8 cellular contexts compared by ENCODE assay signal in the genomic region with DNA sequence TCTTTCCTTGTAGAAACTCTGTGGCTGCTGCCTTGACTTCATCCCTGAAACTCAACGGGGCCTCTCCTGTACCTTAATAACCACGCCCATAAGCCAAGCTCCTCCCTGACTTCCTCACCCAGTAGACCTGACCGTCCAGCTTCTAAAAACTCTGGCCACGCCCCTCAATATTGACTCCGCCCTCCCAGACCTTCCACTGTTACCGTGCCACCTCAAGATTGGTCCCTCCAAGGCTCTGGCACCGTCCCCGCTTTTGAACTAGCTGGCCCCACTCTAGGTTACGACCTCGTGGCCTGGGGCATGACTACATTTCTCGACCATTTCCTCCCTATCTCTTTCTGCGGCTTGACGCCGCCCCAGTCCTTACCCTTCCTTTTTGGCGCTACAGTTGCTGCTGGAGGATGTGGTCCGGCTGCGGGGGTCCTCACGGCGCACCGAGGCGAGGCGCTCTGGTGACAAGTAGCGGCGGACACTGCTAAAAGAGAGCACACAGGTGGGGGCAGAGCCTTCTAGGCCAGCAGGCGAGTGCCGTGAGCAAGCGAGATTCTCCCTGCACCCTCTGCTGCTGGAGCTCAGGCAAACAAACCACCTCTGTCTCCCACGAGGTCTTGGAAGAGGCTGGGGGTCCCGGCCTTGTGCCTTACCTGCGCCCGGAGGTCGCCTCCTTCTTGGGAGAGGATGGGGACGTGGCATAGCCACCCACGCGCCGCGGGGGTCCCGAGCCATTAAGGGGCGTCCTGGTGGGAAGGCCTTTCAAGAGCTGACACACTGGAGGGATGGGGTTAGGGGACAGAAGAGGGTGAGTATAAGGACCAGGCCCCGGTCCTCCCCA. TPM values are rescaled to one million over a fixed set of nuclear protein-coding genes. Genes with fewer than 3 reads are reported as not detected.
DNase-seq lines count a peak whose midpoint lies in the region; ATAC-seq, FAIRE-seq and TF ChIP-seq lines count a peak whose summit lies in the region.

No MANE protein-coding gene starts in this region.

- H2BK120ac ChIP-seq in H1 (replicated peaks; ENCODE audit: low read depth, low read length), result no peak overlapping the region

- TF ChIP-seq RAD21 in A549 (conservative IDR thresholded peaks at IDR 0.05 in 1 of 2, IDR thresholded peaks at IDR 0.05 in 1 of 2) (no peak), H1 (IDR thresholded peaks at IDR 0.05 in 1 of 2, conservative IDR thresholded peaks at IDR 0.05 in 1 of 2; ENCODE audit: low read depth in 2 of 2, low read length in 2 of 2) (no peak)

- H2BK12ac ChIP-seq in H1 (ENCODE audit: low read depth, low read length), result peak overlapping the region; percentile 77; the same call in 1 of the 2 replicates

- no peaks in the 10 kb centered on the region for H3K9me3 Mint-ChIP-seq in activated CD4-positive, alpha-beta memory T cell treated with anti-CD3 and anti-CD28 coated beads, Interleukin-2, amount 10 ng/mL, durations not matched to agents 7 days and 5 days

- 0 out of 2 replicates have a peak overlapping the region, but pooled peaks have one; percentile 60 for H2BK5ac ChIP-seq in H1 (ENCODE audit: low read depth, low read length)

- H3K9me3 ChIP-seq in A549, result no peaks in the 10 kb centered on the region
- H3K9me3 ChIP-seq in H1 (ENCODE audit: insufficient read depth in 2 of 2, low read depth in 1 of 2, low read length in 1 of 2), result no peaks in the 10 kb centered on the region
- no peaks in the 10 kb centered on the region for H3K9me3 ChIP-seq in mesodermal cell (ENCODE audit: control insufficient read depth, low read length)

- H4K5ac ChIP-seq in H1 (ENCODE audit: insufficient read length, low read depth, low read length), result no peak overlapping the region

- TF ChIP-seq POLR2A in A549 (IDR thresholded peaks at IDR 0.05; ENCODE audit: low read length) (no peak), H1 (IDR thresholded peaks at IDR 0.05; ENCODE audit: control extremely low read depth in 1 of 2, low read depth in 2 of 2, low read length in 2 of 2) (no peak)

- no peaks in the 10 kb centered on the region for H3K27me3 Mint-ChIP-seq in activated CD4-positive, alpha-beta memory T cell treated with anti-CD3 and anti-CD28 coated beads, Interleukin-2, amount 10 ng/mL, durations not matched to agents 7 days and 5 days

- H3K27ac Mint-ChIP-seq in activated CD4-positive, alpha-beta memory T cell treated with anti-CD3 and anti-CD28 coated beads, Interleukin-2, amount 10 ng/mL, durations not matched to agents 7 days and 5 days, result peak overlapping the region; percentile 100

- peak overlapping the region; percentile 79 for H3K4me3 Mint-ChIP-seq in activated CD4-positive, alpha-beta memory T cell treated with anti-CD3 and anti-CD28 coated beads, Interleukin-2, amount 10 ng/mL, durations not matched to agents 7 days and 5 days

- peak overlapping the region; percentile 25 for H4K91ac ChIP-seq in H1 (replicated peaks; ENCODE audit: insufficient read length, low read length)

- DNase-seq in A549 (ENCODE audit: low read depth in 1 of 2, low spot score in 1 of 2), result peak; percentile 97 to 98
- peak; percentile 84 for DNase-seq in NCI-H774 (lab: John Stamatoyannopoulos, UW)
- peak; percentile 94 for DNase-seq in activated CD4-positive, alpha-beta memory T cell treated with anti-CD3 and anti-CD28 coated beads, Interleukin-2, amount 10 ng/mL, durations not matched to agents 7 days and 5 days
- DNase-seq in H1 (ENCODE audit: low read depth in 1 of 2, low spot score in 2 of 2), result peak; percentile 92 to 95
- peak; percentile 72 for DNase-seq in stimulated activated CD8-positive, alpha-beta memory T cell treated with anti-CD3 and anti-CD28 coated beads, Interleukin-7, amount 100 ng/mL, for 24 hours (ENCODE audit: low read depth)

- H3K79me1 ChIP-seq in H1 (ENCODE audit: low read depth, low read length), result no peaks in the 10 kb centered on the region

- H3K27ac ChIP-seq in A549 (peak overlapping the region; percentile 88 to 90), H1 (ENCODE audit: low read depth, low read length) (no peak overlapping the region), mesodermal cell (ENCODE audit: low read depth, low read length, severe bottlenecking) (peak overlapping the region; percentile 83)

- H3K56ac ChIP-seq in H1 (replicated peaks; ENCODE audit: insufficient read length, low read depth, low read length), result peak overlapping the region; percentile 60

- 2% methylated on average over 35 of the region's 40 CpGs for WGBS in A549 (ENCODE audit: missing lambda C conversion rate)
- WGBS in H1 (ENCODE audit: extremely low coverage in 1 of 2, insufficient coverage in 1 of 2, insufficient read length in 1 of 2, insufficient replicate concordance in 2 of 2, low coverage in 1 of 2, low lambda C conversion rate in 2 of 2, missing lambda C conversion rate in 1 of 2), 2 experiments, result 1% methylated on average over 39 of the region's 40 CpGs; no CpG with 5 or more reads in 1 of the 2 experiments
- WGBS in mesodermal cell (ENCODE audit: insufficient coverage in 2 of 2), 2 experiments, result 1 to 2% methylated on average over 21 to 31 of the region's 40 CpGs

- no peak overlapping the region for H3K4ac ChIP-seq in H1 (replicated peaks; ENCODE audit: insufficient read length, low read depth, low read length)

- TF ChIP-seq EP300 in A549 (IDR thresholded peaks at IDR 0.05), result no peak
- no peak for TF ChIP-seq EP300 in H1 (IDR thresholded peaks at IDR 0.05; ENCODE audit: borderline replicate concordance in 1 of 2, low read depth in 2 of 2, low read length in 2 of 2)

- TF ChIP-seq CTCF in A549 (IDR thresholded peaks at IDR 0.05) (no peak), H1 (IDR thresholded peaks at IDR 0.05; ENCODE audit: control extremely low read depth in 1 of 3, insufficient read depth in 1 of 3, low read depth in 1 of 3, low read length in 3 of 3) (no peak)

- H2AFZ ChIP-seq in H1 (ENCODE audit: low read length), result peak overlapping the region; percentile 38; the same call in 1 of the 2 replicates

- no peak overlapping the region for H3K23ac ChIP-seq in H1 (ENCODE audit: insufficient read length)

- CTCF ChIA-PET in A549 (lab: Yijun Ruan, JAX), result interaction anchor here (0.6 to 15.1 kb wide), 65 partner anchors 11 to 239 kb away, joined by 3 to 437 read pairs (median 9); partner anchors contain the start of genes FOSB, GIPR, GPR4 and OPA3
- CTCF ChIA-PET in activated CD4-positive, alpha-beta memory T cell treated with anti-CD3 and anti-CD28 coated beads, Interleukin-2, amount 10 ng/mL, durations not matched to agents 7 days and 5 days (lab: Charles Lee), result interaction anchor here (0.6 to 4.5 kb wide), 40 partner anchors 7 to 1864 kb away, joined by 3 to 41 read pairs (median 5); partner anchors contain the start of genes ERCC2, GIPR, OPA3 and QPCTL
- CTCF ChIA-PET in H1 (lab: Charles Lee; ENCODE audit: partially characterized antibody), result interaction anchor here (0.6 to 8.4 kb wide), 55 partner anchors 10 to 243 kb away, joined by 3 to 135 read pairs (median 7); partner anchors contain the start of genes GIPR, GPR4 and SNRPD2

- H3K9ac ChIP-seq in H1 (replicated peaks in 1 of 4; ENCODE audit: extremely low read depth in 1 of 4, low read depth in 3 of 4, low read length in 3 of 4), result peak overlapping the region in 2 of 4 experiments; percentile 7 to 25; a peak in 2 of 7 replicates

- H3K4me1 Mint-ChIP-seq in activated CD4-positive, alpha-beta memory T cell treated with anti-CD3 and anti-CD28 coated beads, Interleukin-2, amount 10 ng/mL, durations not matched to agents 7 days and 5 days, result peaks cover 68% of the 10 kb centered on the region

- H4K8ac ChIP-seq in H1 (ENCODE audit: extremely low read depth, insufficient read depth, low read length), result no peak overlapping the region; the same call in 1 of the 2 replicates

- H3K4me1 ChIP-seq in A549 (peaks cover 49% of the 10 kb centered on the region), H1 (replicated peaks in 1 of 4; ENCODE audit: control insufficient read depth in 3 of 4, insufficient read depth in 4 of 4, low read length in 3 of 4) (peaks cover 10 to 35% (median 20%) of the 10 kb centered on the region in 4 experiments), mesodermal cell (ENCODE audit: control insufficient read depth, insufficient read depth, low read length, poor library complexity, severe bottlenecking) (peaks cover 14% of the 10 kb centered on the region)

- H3K27me3 ChIP-seq in H1 (replicated peaks in 1 of 4; ENCODE audit: control insufficient read depth in 3 of 4, extremely low read depth in 1 of 4, insufficient read depth in 3 of 4, low read length in 3 of 4), result peaks cover 0 to 6% (median 2%) of the 10 kb centered on the region in 4 experiments; a peak in 4 of 7 replicates

- FAIRE-seq in A549 (lab: Jason Lieb, UNC), result peak; percentile 91
- FAIRE-seq in H1 (lab: Jason Lieb, UNC), result no peak

- peak overlapping the region; percentile 92; the same call in 1 of the 2 replicates for H2BK15ac ChIP-seq in H1 (ENCODE audit: low read length)

- peak overlapping the region; percentile 96 for H3K4me2 ChIP-seq in A549
- peak overlapping the region; percentile 81 to 97 for H3K4me2 ChIP-seq in H1 (ENCODE audit: insufficient read depth in 1 of 2, low read depth in 2 of 2, low read length in 2 of 2)

- ATAC-seq in A549 (peak; percentile 44 to 69), GM18868 (IDR thresholded peaks at IDR 0.05; ENCODE audit: unreplicated experiment) (peak; percentile 37), HG03196 (IDR thresholded peaks at IDR 0.05; ENCODE audit: unreplicated experiment) (peak; percentile 38)

- H3K23me2 ChIP-seq in H1 (ENCODE audit: low read depth, low read length), result peaks cover 15% of the 10 kb centered on the region

- H3K36me3 Mint-ChIP-seq in activated CD4-positive, alpha-beta memory T cell treated with anti-CD3 and anti-CD28 coated beads, Interleukin-2, amount 10 ng/mL, durations not matched to agents 7 days and 5 days (ENCODE audit: low read depth), result peaks cover 12% of the 10 kb centered on the region

- no peaks in the 10 kb centered on the region for H4K20me1 ChIP-seq in H1 (replicated peaks in 1 of 2; ENCODE audit: control insufficient read depth in 1 of 2, insufficient read depth in 2 of 2, low read length in 2 of 2)

- no peaks in the 10 kb centered on the region for H3K36me3 ChIP-seq in H1 (ENCODE audit: control insufficient read depth in 2 of 4, insufficient read depth in 4 of 4, low read length in 3 of 4)
- H3K36me3 ChIP-seq in mesodermal cell (ENCODE audit: control insufficient read depth, insufficient read depth, low read length), result no peaks in the 10 kb centered on the region

- no peak overlapping the region for H2AK5ac ChIP-seq in H1 (ENCODE audit: low read depth, low read length)

- H2BK20ac ChIP-seq in H1 (ENCODE audit: low read length), result no peak overlapping the region; the same call in 1 of the 2 replicates

- H3K14ac ChIP-seq in H1 (ENCODE audit: insufficient read length), result no peak overlapping the region

- no peaks in the 10 kb centered on the region for H3K79me2 ChIP-seq in H1 (ENCODE audit: control insufficient read depth in 1 of 2, insufficient read depth in 2 of 2, low read length in 2 of 2)

- POLR2A ChIA-PET in A549 (lab: Yijun Ruan, JAX) (interaction anchor here (0.5 to 2.9 kb wide), 22 partner anchors 9 to 455 kb away, joined by 3 to 25 read pairs (median 6); partner anchors contain the start of genes OPA3, QPCTL, SNRPD2 and VASP), H1 (lab: Charles Lee; ENCODE audit: partially characterized antibody) (interaction anchor here (0.7 to 4.1 kb wide), 26 partner anchors 9 to 393 kb away, joined by 3 to 33 read pairs (median 4); partner anchors contain the start of genes FBXO46, FOSB, GIPR and QPCTL)
- POLR2A ChIA-PET in activated CD4-positive, alpha-beta memory T cell treated with anti-CD3 and anti-CD28 coated beads, Interleukin-2, amount 10 ng/mL, durations not matched to agents 7 days and 5 days (lab: Charles Lee), result interaction anchor here (0.5 to 5.8 kb wide), 36 partner anchors 11 to 888 kb away, joined by 3 to 85 read pairs (median 4); partner anchors contain the start of genes OPA3, PPM1N, QPCTL and RTN2

- peak overlapping the region; percentile 17; the same call in 1 of the 2 replicates for H3K18ac ChIP-seq in H1 (ENCODE audit: extremely low read depth, low read length)

- H3K4me3 ChIP-seq in A549 (peak overlapping the region; percentile 51), H1 (ENCODE audit: extremely low read depth in 1 of 4, insufficient read depth in 2 of 4, low read depth in 3 of 4, low read length in 4 of 4) (peak overlapping the region; percentile 23 to 60 (median 50); a peak in 7 of 8 replicates), mesodermal cell (ENCODE audit: extremely low read depth, insufficient read depth, low read length, poor library complexity, severe bottlenecking) (peak overlapping the region; percentile 39)

RNA-seq across cellular contexts. Expression of gene EML2, which starts 2.3 kb away (rescaled TPM):
- polyA plus RNA-seq in A549 (2011; rRNA removed) (19.9 and 22.7 TPM in 2 replicates), A549 (2017; fragmentation: RNase III; extraction: RNeasy Plus Mini Kit Qiagen cat#74134 plus additional on column Dnase treatment) (25.9 to 30.6 TPM (median 29.0 TPM) in 3 replicates), H1 (2011; rRNA removed) (29.4 and 45.4 TPM in 2 replicates)
- 29.1 and 29.3 TPM in 2 replicates for polyA plus RNA-seq in A549 (2012; cell fraction: cytosol; rRNA removed)
- polyA plus RNA-seq in A549 (2012; cell fraction: nucleus; rRNA removed), result 116 and 131 TPM in 2 replicates
- polyA minus RNA-seq in A549 (2011; rRNA and poly(A)+ RNA removed), result 51.0 and 56.1 TPM in 2 replicates
- total RNA-seq in activated CD4-positive, alpha-beta memory T cell treated with anti-CD3 and anti-CD28 coated beads, Interleukin-2, amount 10 ng/mL, durations not matched to agents 7 days and 5 days, result 100 to 1,000 TPM; 136 to 146 TPM
- total RNA-seq in H1 (2021; fragmentation: NEBNext Ultra II Directional; extraction: Animal tissue kit (Norgen Biotek cat#: 25700)), result 28.1 and 28.8 TPM in 2 replicates
- polyA plus RNA-seq in H1 (2011; cell fraction: cytosol; rRNA removed), result 41.5 TPM
- 135 TPM for polyA plus RNA-seq in H1 (2011; cell fraction: nucleus; rRNA removed)
- polyA plus RNA-seq in H1 (2012, experiment 1 of 2), result 36.7 to 46.1 TPM (median 43.1 TPM) in 4 replicates
- polyA plus RNA-seq in H1 (2012, experiment 2 of 2), result 23.6 TPM
- 14.5 TPM for polyA plus RNA-seq in H1 (2013, experiment 1 of 2)
- polyA plus RNA-seq in H1 (2013, experiment 2 of 2), result 13.1 TPM
- polyA minus RNA-seq in H1 (2011; rRNA and poly(A)+ RNA removed), result 31.1 and 51.6 TPM in 2 replicates
- polyA minus RNA-seq in H1 (2011; cell fraction: cytosol; rRNA and poly(A)+ RNA removed), result 33.6 TPM
- 36.1 TPM for polyA minus RNA-seq in H1 (2011; cell fraction: nucleus; rRNA and poly(A)+ RNA removed)
- polyA plus RNA-seq in mesodermal cell (2013, experiment 1 of 2), result 29.1 TPM
- polyA plus RNA-seq in mesodermal cell (2013, experiment 2 of 2), result 27.9 TPM

RNA-seq across cellular contexts. Expression of gene GIPR, which starts 26.5 kb away (rescaled TPM):
- polyA plus RNA-seq in A549 (2011; rRNA removed), result 0.83 and 1.2 TPM in 2 replicates
- polyA plus RNA-seq in A549 (2012; cell fraction: cytosol; rRNA removed), result 0.42 and 0.57 TPM in 2 replicates
- 3.6 and 4.4 TPM in 2 replicates for polyA plus RNA-seq in A549 (2012; cell fraction: nucleus; rRNA removed)
- polyA plus RNA-seq in A549 (2017; fragmentation: RNase III; extraction: RNeasy Plus Mini Kit Qiagen cat#74134 plus additional on column Dnase treatment), result 0.96 to 1.6 TPM (median 1.4 TPM) in 3 replicates
- polyA minus RNA-seq in A549 (2011; rRNA and poly(A)+ RNA removed), result 2.0 and 2.6 TPM in 2 replicates
- total RNA-seq in activated CD4-positive, alpha-beta memory T cell treated with anti-CD3 and anti-CD28 coated beads, Interleukin-2, amount 10 ng/mL, durations not matched to agents 7 days and 5 days, result 10 to 100 TPM; 11.4 to 12.3 TPM
- total RNA-seq in H1 (2021; fragmentation: NEBNext Ultra II Directional; extraction: Animal tissue kit (Norgen Biotek cat#: 25700)), result 0.54 and 1.3 TPM in 2 replicates
- 0.42 and 1.0 TPM in 2 replicates for polyA plus RNA-seq in H1 (2011; rRNA removed)
- 1.0 TPM for polyA plus RNA-seq in H1 (2011; cell fraction: cytosol; rRNA removed)
- polyA plus RNA-seq in H1 (2011; cell fraction: nucleus; rRNA removed), result 4.3 TPM
- polyA plus RNA-seq in H1 (2012, experiment 1 of 2), result 0.80 to 1.7 TPM (median 1.1 TPM) in 4 replicates
- polyA plus RNA-seq in H1 (2012, experiment 2 of 2), result 0.50 TPM
- polyA plus RNA-seq in H1 (2013, experiment 1 of 2), result 0.57 TPM
- polyA plus RNA-seq in H1 (2013, experiment 2 of 2), result 0.74 TPM
- 0.46 and 1.5 TPM in 2 replicates for polyA minus RNA-seq in H1 (2011; rRNA and poly(A)+ RNA removed)
- not detected for polyA minus RNA-seq in H1 (2011; cell fraction: cytosol; rRNA and poly(A)+ RNA removed)
- 1.9 TPM for polyA minus RNA-seq in H1 (2011; cell fraction: nucleus; rRNA and poly(A)+ RNA removed)
- 10.8 TPM for polyA plus RNA-seq in mesodermal cell (2013, experiment 1 of 2)
- 9.3 TPM for polyA plus RNA-seq in mesodermal cell (2013, experiment 2 of 2)

RNA-seq across cellular contexts. Expression of gene GPR4, which starts 39.5 kb away (rescaled TPM):
- polyA plus RNA-seq in A549 (2011; rRNA removed) (0.10 TPM in 1 of 2 replicates, not detected in the other), A549 (2017; fragmentation: RNase III; extraction: RNeasy Plus Mini Kit Qiagen cat#74134 plus additional on column Dnase treatment) (0.03 to 0.12 TPM (median 0.04 TPM) in 3 replicates), H1 (2011; rRNA removed) (0.39 and 0.41 TPM in 2 replicates)
- polyA plus RNA-seq in A549 (2012; cell fraction: cytosol; rRNA removed), result 0.05 TPM in 1 of 2 replicates, not detected in the other
- polyA plus RNA-seq in A549 (2012; cell fraction: nucleus; rRNA removed), result 0.23 and 0.40 TPM in 2 replicates
- polyA minus RNA-seq in A549 (2011; rRNA and poly(A)+ RNA removed), result 0.29 TPM in 1 of 2 replicates, not detected in the other
- not detected for total RNA-seq in activated CD4-positive, alpha-beta memory T cell treated with anti-CD3 and anti-CD28 coated beads, Interleukin-2, amount 10 ng/mL, durations not matched to agents 7 days and 5 days
- total RNA-seq in H1 (2021; fragmentation: NEBNext Ultra II Directional; extraction: Animal tissue kit (Norgen Biotek cat#: 25700)), result 0.19 TPM in 1 of 2 replicates, not detected in the other
- 0.16 TPM for polyA plus RNA-seq in H1 (2011; cell fraction: cytosol; rRNA removed)
- 0.20 TPM for polyA plus RNA-seq in H1 (2011; cell fraction: nucleus; rRNA removed)
- 0.13 to 0.51 TPM (median 0.21 TPM) in 4 replicates for polyA plus RNA-seq in H1 (2012, experiment 1 of 2)
- 0.29 TPM for polyA plus RNA-seq in H1 (2012, experiment 2 of 2)
- 0.20 TPM for polyA plus RNA-seq in H1 (2013, experiment 1 of 2)
- 0.13 TPM for polyA plus RNA-seq in H1 (2013, experiment 2 of 2)
- 0.06 TPM in 1 of 2 replicates, not detected in the other for polyA minus RNA-seq in H1 (2011; rRNA and poly(A)+ RNA removed)
- polyA minus RNA-seq in H1 (2011; cell fraction: cytosol; rRNA and poly(A)+ RNA removed), result not detected
- polyA minus RNA-seq in H1 (2011; cell fraction: nucleus; rRNA and poly(A)+ RNA removed), result not detected
- 8.4 TPM for polyA plus RNA-seq in mesodermal cell (2013, experiment 1 of 2)
- 6.2 TPM for polyA plus RNA-seq in mesodermal cell (2013, experiment 2 of 2)

RNA-seq across cellular contexts. Expression of gene SNRPD2, which starts 50.3 kb away (rescaled TPM):
- polyA plus RNA-seq in A549 (2011; rRNA removed) (974 and 1,002 TPM in 2 replicates), A549 (2017; fragmentation: RNase III; extraction: RNeasy Plus Mini Kit Qiagen cat#74134 plus additional on column Dnase treatment) (785 to 834 TPM (median 811 TPM) in 3 replicates), H1 (2011; rRNA removed) (493 and 645 TPM in 2 replicates)
- polyA plus RNA-seq in A549 (2012; cell fraction: cytosol; rRNA removed), result 950 and 1,298 TPM in 2 replicates
- polyA plus RNA-seq in A549 (2012; cell fraction: nucleus; rRNA removed), result 367 and 451 TPM in 2 replicates
- polyA minus RNA-seq in A549 (2011; rRNA and poly(A)+ RNA removed), result 171 and 271 TPM in 2 replicates
- 100 to 1,000 TPM; 505 to 519 TPM for total RNA-seq in activated CD4-positive, alpha-beta memory T cell treated with anti-CD3 and anti-CD28 coated beads, Interleukin-2, amount 10 ng/mL, durations not matched to agents 7 days and 5 days
- 759 and 761 TPM in 2 replicates for total RNA-seq in H1 (2021; fragmentation: NEBNext Ultra II Directional; extraction: Animal tissue kit (Norgen Biotek cat#: 25700))
- 908 TPM for polyA plus RNA-seq in H1 (2011; cell fraction: cytosol; rRNA removed)
- 511 TPM for polyA plus RNA-seq in H1 (2011; cell fraction: nucleus; rRNA removed)
- 587 to 956 TPM (median 875 TPM) in 4 replicates for polyA plus RNA-seq in H1 (2012, experiment 1 of 2)
- polyA plus RNA-seq in H1 (2012, experiment 2 of 2), result 702 TPM
- polyA plus RNA-seq in H1 (2013, experiment 1 of 2), result 2,416 TPM
- 2,457 TPM for polyA plus RNA-seq in H1 (2013, experiment 2 of 2)
- polyA minus RNA-seq in H1 (2011; rRNA and poly(A)+ RNA removed), result 127 and 148 TPM in 2 replicates
- 123 TPM for polyA minus RNA-seq in H1 (2011; cell fraction: cytosol; rRNA and poly(A)+ RNA removed)
- 192 TPM for polyA minus RNA-seq in H1 (2011; cell fraction: nucleus; rRNA and poly(A)+ RNA removed)
- 595 TPM for polyA plus RNA-seq in mesodermal cell (2013, experiment 1 of 2)
- polyA plus RNA-seq in mesodermal cell (2013, experiment 2 of 2), result 570 TPM

RNA-seq across cellular contexts. Expression of gene QPCTL, which starts 51.0 kb away (rescaled TPM):
- polyA plus RNA-seq in A549 (2011; rRNA removed) (9.4 and 10.3 TPM in 2 replicates), A549 (2017; fragmentation: RNase III; extraction: RNeasy Plus Mini Kit Qiagen cat#74134 plus additional on column Dnase treatment) (6.7 to 10.4 TPM (median 8.4 TPM) in 3 replicates), H1 (2011; rRNA removed) (35.3 and 49.3 TPM in 2 replicates)
- 9.1 and 12.1 TPM in 2 replicates for polyA plus RNA-seq in A549 (2012; cell fraction: cytosol; rRNA removed)
- polyA plus RNA-seq in A549 (2012; cell fraction: nucleus; rRNA removed), result 30.4 and 33.8 TPM in 2 replicates
- polyA minus RNA-seq in A549 (2011; rRNA and poly(A)+ RNA removed), result 13.0 and 15.7 TPM in 2 replicates
- 10 to 100 TPM in 1 of 2 experiments, 1 to 10 TPM in 1; 9.1 to 11.9 TPM for total RNA-seq in activated CD4-positive, alpha-beta memory T cell treated with anti-CD3 and anti-CD28 coated beads, Interleukin-2, amount 10 ng/mL, durations not matched to agents 7 days and 5 days
- total RNA-seq in H1 (2021; fragmentation: NEBNext Ultra II Directional; extraction: Animal tissue kit (Norgen Biotek cat#: 25700)), result 25.2 and 27.1 TPM in 2 replicates
- polyA plus RNA-seq in H1 (2011; cell fraction: cytosol; rRNA removed), result 25.1 TPM
- polyA plus RNA-seq in H1 (2011; cell fraction: nucleus; rRNA removed), result 66.5 TPM
- polyA plus RNA-seq in H1 (2012, experiment 1 of 2), result 24.3 to 29.8 TPM (median 24.9 TPM) in 4 replicates
- polyA plus RNA-seq in H1 (2012, experiment 2 of 2), result 36.1 TPM
- polyA plus RNA-seq in H1 (2013, experiment 1 of 2), result 26.5 TPM
- polyA plus RNA-seq in H1 (2013, experiment 2 of 2), result 27.2 TPM
- 15.5 and 21.6 TPM in 2 replicates for polyA minus RNA-seq in H1 (2011; rRNA and poly(A)+ RNA removed)
- polyA minus RNA-seq in H1 (2011; cell fraction: cytosol; rRNA and poly(A)+ RNA removed), result 13.3 TPM
- 17.3 TPM for polyA minus RNA-seq in H1 (2011; cell fraction: nucleus; rRNA and poly(A)+ RNA removed)
- 21.8 TPM for polyA plus RNA-seq in mesodermal cell (2013, experiment 1 of 2)
- polyA plus RNA-seq in mesodermal cell (2013, experiment 2 of 2), result 17.3 TPM

Comparison
In these comparisons a context has a peak if more than half of its experiments do, and no peak if none do; other contexts are left out.
1. Of the 18 proteins assayed by ChIP-seq in both H1 and A549: peak only in H1: none; only in A549: PHF8, RFX5 and USF2; in both: E2F6 and MAX; in neither: 11; mixed calls (peak in some experiments, not most) for 2.